19 cellular contexts compared by ENCODE assay signal in the genomic region with DNA sequence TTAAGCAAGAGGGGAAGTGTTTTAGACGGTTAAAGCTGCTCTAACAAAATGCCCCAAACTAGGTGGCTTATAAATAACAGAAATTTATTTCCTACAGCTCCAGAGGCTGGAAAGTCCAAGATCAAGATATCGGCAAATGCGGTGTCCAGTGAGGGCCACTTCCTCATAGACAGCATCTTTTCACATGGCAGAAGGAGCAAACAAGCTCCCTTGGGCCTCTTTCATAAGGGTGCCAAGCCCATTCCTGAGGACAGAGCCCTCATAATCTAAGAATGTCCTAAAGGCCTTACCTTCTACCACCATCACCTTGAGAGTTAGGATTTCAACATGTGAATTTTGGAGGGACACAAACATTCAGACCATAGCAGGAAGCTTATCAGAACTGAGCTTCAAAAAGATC.
"Had no signal": no experiment of that assay in that cellular context is flagged by ENCODE, and none has a peak within 500 bp of the region (broad histone marks: within the 10 kb centered on the region; RNA-seq: fewer than 3 reads in every experiment).

No MANE protein-coding gene starts in this region.

- H3K4me3 Mint-ChIP-seq: memory B cell; naive B cell; stimulated activated effector memory CD8-positive, alpha-beta T cell treated with anti-CD3 and anti-CD28 coated beads, Interleukin-12 subunit alpha, Interleukin-12 subunit beta, amount 100 ng/mL, for 72 hours had no signal

- H3K27ac ChIP-seq: gastrocnemius medialis, heart right ventricle, left lung, lower lobe of right lung, right atrium auricular region, suprapubic skin, thyroid gland, upper lobe of right lung had no signal

- H3K36me3 Mint-ChIP-seq: memory B cell; naive B cell; stimulated activated effector memory CD8-positive, alpha-beta T cell treated with anti-CD3 and anti-CD28 coated beads, Interleukin-12 subunit alpha, Interleukin-12 subunit beta, amount 100 ng/mL, for 72 hours had no signal

- H3K4me2 ChIP-seq: smooth muscle cell had no signal

- H3K9me3 ChIP-seq: gastrocnemius medialis, heart right ventricle, left lung, lower lobe of right lung, right atrium auricular region, suprapubic skin, thyroid gland, upper lobe of right lung had no signal

- H3K9me3 Mint-ChIP-seq: memory B cell; naive B cell; stimulated activated effector memory CD8-positive, alpha-beta T cell treated with anti-CD3 and anti-CD28 coated beads, Interleukin-12 subunit alpha, Interleukin-12 subunit beta, amount 100 ng/mL, for 72 hours had no signal

- H3K27me3 ChIP-seq: gastrocnemius medialis, heart right ventricle, left lung, right atrium auricular region, suprapubic skin, thyroid gland, upper lobe of right lung had no signal

- DNase-seq: effector memory CD4-positive, alpha-beta T cell; gastrocnemius medialis; heart right ventricle; islet precursor cell; left lung; lower lobe of right lung; naive B cell; posterior cingulate gyrus; stimulated activated CD4-positive, alpha-beta T cell treated with anti-CD3 and anti-CD28 coated beads, Interleukin-2, amount 100 ng/mL, for 48 hours; stimulated activated CD8-positive, alpha-beta memory T cell treated with anti-CD3 and anti-CD28 coated beads, Interleukin-4, amount 100 ng/mL, for 48 hours; stimulated activated naive CD8-positive, alpha-beta T cell treated with anti-CD3 and anti-CD28 coated beads, Interleukin-15, Interleukin-2, amounts not matched to agents 100 U/mL and 50 U/mL, for 24 hours; thyroid gland; upper lobe of right lung had no signal

- H3K36me3 ChIP-seq: gastrocnemius medialis, heart right ventricle, left lung, lower lobe of right lung, right atrium auricular region, suprapubic skin, thyroid gland, upper lobe of right lung had no signal

- H3K27ac Mint-ChIP-seq: memory B cell, naive B cell had no signal

- ATAC-seq: esophagus mucosa; gastrocnemius medialis; heart right ventricle; left lung; lower lobe of right lung; stimulated activated effector memory CD8-positive, alpha-beta T cell treated with anti-CD3 and anti-CD28 coated beads, Interleukin-12 subunit alpha, Interleukin-12 subunit beta, amount 100 ng/mL, for 72 hours; stimulated activated naive CD8-positive, alpha-beta T cell treated with anti-CD3 and anti-CD28 coated beads, Interleukin-15, Interleukin-2, amounts not matched to agents 100 U/mL and 50 U/mL, for 24 hours; upper lobe of right lung had no signal

- H3K4me3 ChIP-seq: gastrocnemius medialis, heart right ventricle, left lung, lower lobe of right lung, right atrium auricular region, smooth muscle cell, suprapubic skin, thyroid gland, upper lobe of right lung had no signal

- H3K4me1 Mint-ChIP-seq: memory B cell; naive B cell; stimulated activated effector memory CD8-positive, alpha-beta T cell treated with anti-CD3 and anti-CD28 coated beads, Interleukin-12 subunit alpha, Interleukin-12 subunit beta, amount 100 ng/mL, for 72 hours had no signal

- H3K4me1 ChIP-seq: lower lobe of right lung, suprapubic skin had no signal
